ENCODE assay signal across 8 cellular contexts in the genomic region with DNA sequence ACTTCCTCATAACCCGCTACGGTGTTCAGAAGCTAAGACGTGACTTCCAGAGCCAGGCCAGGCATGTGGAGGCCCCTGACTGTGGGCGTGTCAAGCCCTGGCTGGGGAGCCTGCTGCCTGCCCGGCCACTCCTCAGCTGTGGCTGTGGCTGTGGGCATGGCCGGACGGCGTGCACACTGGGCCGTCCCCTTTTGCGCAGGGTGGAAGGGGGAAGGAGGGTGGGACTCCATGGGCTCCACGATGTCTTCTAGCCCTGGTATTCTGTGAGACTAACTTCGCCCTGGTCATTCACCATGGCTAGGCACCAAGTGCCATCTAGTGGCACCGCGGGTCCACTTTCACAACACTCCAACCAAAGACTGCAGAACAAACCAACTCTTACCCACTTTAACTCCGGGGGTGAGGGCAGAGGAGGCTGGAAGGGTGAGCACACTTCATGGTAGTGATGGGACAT.
DNase-seq lines count a peak whose midpoint lies in the region; ATAC-seq and TF ChIP-seq lines count a peak whose summit lies in the region.

No MANE protein-coding gene starts in this region.

- ATAC-seq in left cardiac atrium, result peak; percentile 70 to 72
- no peak for ATAC-seq in HG03097 (IDR thresholded peaks at IDR 0.05; ENCODE audit: low FRiP score, unreplicated experiment)

- intact Hi-C loops in left cardiac atrium (cut with DNase I), result loop anchor here in 1 of 2 donors (5.0 kb wide), 2 partner anchors 80 to 190 kb away; no protein-coding TSS in a partner anchor

- DNase-seq in NCI-H2081 (lab: John Stamatoyannopoulos, UW), result peak; percentile 15 to 17
- DNase-seq in NCI-H2081 treated with DMSO at 0.1 percent for 48 hours (lab: John Stamatoyannopoulos, UW), result no peak
- DNase-seq in amniotic stem cell (lab: John Stamatoyannopoulos, UW), result peak; percentile 38
- peak; percentile 53 for DNase-seq in left cardiac atrium
- no peak for DNase-seq in retinal pigment epithelial cell (ENCODE audit: low read depth)
- no peak for DNase-seq in NCI-H187 (lab: John Stamatoyannopoulos, UW)

- TF ChIP-seq CTCF in LNCAP (IDR thresholded peaks at IDR 0.05), result peak; percentile 59
- peak; percentile 77 for TF ChIP-seq CTCF in retinal pigment epithelial cell (conservative IDR thresholded peaks at IDR 0.05; ENCODE audit: low read depth, low read length)

- no peak overlapping the region for H3K4me3 ChIP-seq in retinal pigment epithelial cell (ENCODE audit: low read length)

Comparison
In these comparisons a context has a peak if more than half of its experiments do, and no peak if none do; other contexts are left out.
1. DNase-seq: peak in NCI-H2081 (2 of 2), amniotic stem cell (single experiment) and left cardiac atrium (single experiment); none in NCI-H2081 treated with DMSO at 0.1 percent for 48 hours (single experiment), retinal pigment epithelial cell (single experiment) and NCI-H187 (0 of 2).